15 cellular contexts compared by ENCODE assay signal in genomic region chr3:109696932-109697331, GRCh38.
"Had no signal": no experiment of that assay in that cellular context is flagged by ENCODE, and none has a peak within 500 bp of the region (broad histone marks: within the 10 kb centered on the region; RNA-seq: fewer than 3 reads in every experiment).

No MANE protein-coding gene starts in this region.

- DNase-seq: activated CD4-positive, alpha-beta memory T cell treated with anti-CD3 and anti-CD28 coated beads for 36 hours; activated CD8-positive, alpha-beta memory T cell treated with anti-CD3 and anti-CD28 coated beads, Interleukin-2, amount 10 ng/mL, durations not matched to agents 7 days and 5 days; activated naive CD4-positive, alpha-beta T cell treated with anti-CD3 and anti-CD28 coated beads, Interleukin-2, amount 10 ng/mL, durations not matched to agents 7 days and 5 days; activated T-cell treated with anti-CD3 and anti-CD28 coated beads, Interleukin-2, amount 50 U/mL, for 1 hour; effector memory CD4-positive, alpha-beta T cell; islet precursor cell; naive B cell; pancreas; T-helper 1 cell; T1000; uterus; WERI-Rb-1 had no signal

- H3K36me3 Mint-ChIP-seq: activated CD8-positive, alpha-beta memory T cell treated with anti-CD3 and anti-CD28 coated beads, Interleukin-2, amount 10 ng/mL, durations not matched to agents 7 days and 5 days; activated naive CD4-positive, alpha-beta T cell treated with anti-CD3 and anti-CD28 coated beads, Interleukin-2, amount 10 ng/mL, durations not matched to agents 7 days and 5 days; naive B cell; stimulated activated memory B cell treated with anti-CD40 and anti-IgM and Interleukin-4, amounts not matched to agents 10 μg/mL and 1 μg/mL and 100 μg/mL, for 72 hours had no signal

- H3K27ac Mint-ChIP-seq: activated CD4-positive, alpha-beta memory T cell treated with anti-CD3 and anti-CD28 coated beads for 36 hours; activated CD8-positive, alpha-beta memory T cell treated with anti-CD3 and anti-CD28 coated beads, Interleukin-2, amount 10 ng/mL, durations not matched to agents 7 days and 5 days; activated naive CD4-positive, alpha-beta T cell treated with anti-CD3 and anti-CD28 coated beads, Interleukin-2, amount 10 ng/mL, durations not matched to agents 7 days and 5 days; activated T-helper 2 cell treated with anti-CD3 and anti-CD28 coated beads, Interferon-gamma antibody, Interleukin-2, Interleukin-4, amounts not matched to agents 10 μg/mL and 5 μg/mL and 100 μg/mL, durations not matched to agents 14 hours and 24 hours and 36 hours; naive B cell; stimulated activated memory B cell treated with anti-CD40 and anti-IgM and Interleukin-4, amounts not matched to agents 10 μg/mL and 1 μg/mL and 100 μg/mL, for 72 hours had no signal

- H3K9me3 Mint-ChIP-seq: activated T-helper 2 cell treated with anti-CD3 and anti-CD28 coated beads, Interferon-gamma antibody, Interleukin-2, Interleukin-4, amounts not matched to agents 10 μg/mL and 5 μg/mL and 100 μg/mL, durations not matched to agents 14 hours and 24 hours and 36 hours had no signal

- H3K4me3 Mint-ChIP-seq: activated CD4-positive, alpha-beta memory T cell treated with anti-CD3 and anti-CD28 coated beads for 36 hours; activated CD8-positive, alpha-beta memory T cell treated with anti-CD3 and anti-CD28 coated beads, Interleukin-2, amount 10 ng/mL, durations not matched to agents 7 days and 5 days; activated naive CD4-positive, alpha-beta T cell treated with anti-CD3 and anti-CD28 coated beads, Interleukin-2, amount 10 ng/mL, durations not matched to agents 7 days and 5 days; central memory CD8-positive, alpha-beta T cell; naive B cell; stimulated activated memory B cell treated with anti-CD40 and anti-IgM and Interleukin-4, amounts not matched to agents 10 μg/mL and 1 μg/mL and 100 μg/mL, for 72 hours had no signal

- H3K27me3 Mint-ChIP-seq: activated CD8-positive, alpha-beta memory T cell treated with anti-CD3 and anti-CD28 coated beads, Interleukin-2, amount 10 ng/mL, durations not matched to agents 7 days and 5 days; activated naive CD4-positive, alpha-beta T cell treated with anti-CD3 and anti-CD28 coated beads, Interleukin-2, amount 10 ng/mL, durations not matched to agents 7 days and 5 days; naive B cell; stimulated activated memory B cell treated with anti-CD40 and anti-IgM and Interleukin-4, amounts not matched to agents 10 μg/mL and 1 μg/mL and 100 μg/mL, for 72 hours had no signal

- H3K4me1 Mint-ChIP-seq: central memory CD8-positive, alpha-beta T cell; naive B cell; stimulated activated memory B cell treated with anti-CD40 and anti-IgM and Interleukin-4, amounts not matched to agents 10 μg/mL and 1 μg/mL and 100 μg/mL, for 72 hours had no signal

- ATAC-seq: activated CD8-positive, alpha-beta memory T cell treated with anti-CD3 and anti-CD28 coated beads, Interleukin-2, amount 10 ng/mL, durations not matched to agents 7 days and 5 days; pancreas; stimulated activated memory B cell treated with anti-CD40 and anti-IgM and Interleukin-4, amounts not matched to agents 10 μg/mL and 1 μg/mL and 100 μg/mL, for 72 hours had no signal
